In the genomic region with DNA sequence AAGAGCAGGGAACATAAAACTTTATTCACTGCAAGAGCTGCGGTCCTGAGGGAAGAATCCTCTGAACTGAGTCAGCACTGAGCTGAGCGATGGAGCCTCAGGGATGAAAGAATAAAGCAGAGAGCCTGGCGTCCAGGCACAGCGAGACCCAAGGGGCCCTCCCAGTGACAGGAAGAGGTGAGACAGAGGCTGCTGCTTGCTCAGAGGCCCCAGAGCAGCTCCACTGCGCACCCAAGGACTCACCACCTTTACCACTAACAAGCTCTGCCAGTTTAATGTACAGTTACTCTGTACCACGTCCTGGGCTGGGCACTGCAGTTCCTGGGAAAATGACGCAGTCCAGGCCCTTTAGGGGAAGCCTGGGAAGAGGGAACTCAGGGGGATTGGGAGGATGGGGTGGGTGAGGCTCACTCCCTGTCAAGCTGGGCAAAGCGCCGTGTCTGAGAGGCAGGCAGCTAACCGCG, we compare ENCODE assay signal across 14 cellular contexts. TPM values are rescaled to one million over a fixed set of nuclear protein-coding genes. Genes with fewer than 3 reads are reported as not detected.
A peak's percentile ranks its signal among the peaks of the same experiment; 100 is the strongest.
DNase-seq lines count a peak whose midpoint lies in the region; ATAC-seq and TF ChIP-seq lines count a peak whose summit lies in the region.
"Had no signal": no experiment of that assay in that cellular context is flagged by ENCODE, and none has a peak within 500 bp of the region (broad histone marks: within the 10 kb centered on the region; RNA-seq: fewer than 3 reads in every experiment).

No MANE protein-coding gene starts in this region.

- no peaks in the 10 kb centered on the region for H3K9me3 ChIP-seq in adipocyte (ENCODE audit: control insufficient read depth, low read length)
- H3K9me3 ChIP-seq in thyroid gland, result no peaks in the 10 kb centered on the region

- H3K9ac ChIP-seq in adipocyte (ENCODE audit: low read length), result no peak overlapping the region

- DNase-seq in GOT3 (lab: John Stamatoyannopoulos, UW) (peak; percentile 16), adipocyte (ENCODE audit: low read depth) (peak; percentile 76), foreskin keratinocyte (peak; percentile 72 to 87), stromal cell of bone marrow (ENCODE audit: low read depth) (peak; percentile 53), thyroid gland (no peak)
- DNase-seq: activated CD8-positive, alpha-beta memory T cell treated with anti-CD3 and anti-CD28 coated beads for 24 hours; activated naive CD4-positive, alpha-beta T cell treated with anti-CD3 and anti-CD28 coated beads, Interleukin-2, amount 10 ng/mL, durations not matched to agents 7 days and 5 days; effector CD4-positive, alpha-beta T cell; retina had no signal

- intact Hi-C loops in thyroid gland (cut with DNase I), result no loop called here

- peak; percentile 74 for ATAC-seq in foreskin keratinocyte
- ATAC-seq in HG02798 (IDR thresholded peaks at IDR 0.05; ENCODE audit: poor library complexity, unreplicated experiment), result no peak
- no peak for ATAC-seq in GM18873 (IDR thresholded peaks at IDR 0.05; ENCODE audit: low FRiP score, unreplicated experiment)
- ATAC-seq: HCT116, Panc1 had no signal

- 74 to 78% methylated on average over 10 to 11 of the region's 11 CpGs for WGBS in thyroid gland, 2 donors

- TF ChIP-seq CTCF in foreskin keratinocyte (conservative IDR thresholded peaks at IDR 0.05), result no peak
- no peak for TF ChIP-seq CTCF in thyroid gland (IDR thresholded peaks at IDR 0.05)

- H3K36me3 ChIP-seq in adipocyte (ENCODE audit: control insufficient read depth, insufficient read depth, low read length, severe bottlenecking), result no peaks in the 10 kb centered on the region
- no peaks in the 10 kb centered on the region for H3K36me3 ChIP-seq in thyroid gland

- peaks cover 15% of the 10 kb centered on the region for H3K27me3 ChIP-seq in adipocyte (replicated peaks; ENCODE audit: control insufficient read depth, insufficient read depth, low read length)
- no peaks in the 10 kb centered on the region for H3K27me3 ChIP-seq in foreskin keratinocyte
- H3K27me3 ChIP-seq in thyroid gland, result no peaks in the 10 kb centered on the region

- peaks cover 25% of the 10 kb centered on the region for H3K4me1 ChIP-seq in adipocyte (ENCODE audit: control insufficient read depth, insufficient read depth, low read length)
- H3K4me1 ChIP-seq in foreskin keratinocyte, result peaks cover 20% of the 10 kb centered on the region
- H3K4me1 ChIP-seq in thyroid gland, result peaks cover 0 to 17% of the 10 kb centered on the region in 2 donors

- H3K27ac ChIP-seq in foreskin keratinocyte (no peak overlapping the region), thyroid gland (no peak overlapping the region)

- no peak for TF ChIP-seq POLR2A in thyroid gland (IDR thresholded peaks at IDR 0.05)

- no peak overlapping the region for H3K4me3 ChIP-seq in adipocyte (ENCODE audit: low read length)
- H3K4me3 ChIP-seq in thyroid gland (replicated peaks in 1 of 3), result no peak overlapping the region

RNA-seq across cellular contexts. Expression of gene GFAP, which starts 5.6 kb away (rescaled TPM):
- total RNA-seq in foreskin keratinocyte, result 0.10 and 0.39 TPM in 2 replicates
- polyA plus RNA-seq in foreskin keratinocyte, result 0.13 and 0.17 TPM in 2 replicates
- total RNA-seq in thyroid gland, result 1 to 10 TPM in 2 of 4 donors, under 1 TPM in 1, not detected in 1; 0.33 to 2.3 (median 2.0) TPM

RNA-seq across cellular contexts. Expression of gene EFTUD2, which starts 10.5 kb away (rescaled TPM):
- total RNA-seq in foreskin keratinocyte (129 and 136 TPM in 2 replicates), thyroid gland (100 to 1,000 TPM in 1 of 4 donors, 10 to 100 TPM in 3; 49.2 to 110 (median 75.1) TPM)
- polyA plus RNA-seq in foreskin keratinocyte, result 76.6 and 87.6 TPM in 2 replicates

RNA-seq across cellular contexts. Expression of gene KIF18B, which starts 37.9 kb away (rescaled TPM):
- total RNA-seq in foreskin keratinocyte (17.0 and 23.2 TPM in 2 replicates), thyroid gland (under 1 TPM in 3 of 4 donors, not detected in 1; 0.11 to 0.50 (median 0.34) TPM)
- polyA plus RNA-seq in foreskin keratinocyte, result 8.7 and 12.6 TPM in 2 replicates

RNA-seq across cellular contexts. Expression of gene C1QL1, which starts 58.4 kb away (rescaled TPM):
- 0.17 and 0.18 TPM in 2 replicates for total RNA-seq in foreskin keratinocyte
- polyA plus RNA-seq in foreskin keratinocyte, result 0.26 and 0.36 TPM in 2 replicates
- under 1 TPM in 2 of 4 donors, not detected in 2; 0.59 to 0.75 TPM for total RNA-seq in thyroid gland
- total RNA-seq: mononuclear cell had no signal

Comparison
In these comparisons a context has a peak if more than half of its experiments do, and no peak if none do; other contexts are left out.
1. DNase-seq: peak in GOT3 (single experiment), adipocyte (single experiment), foreskin keratinocyte (2 of 2) and stromal cell of bone marrow (single experiment); none in thyroid gland (0 of 2).
2. RNA of gene KIF18B, which starts 37.9 kb away (total RNA-seq): 17.0 to 23.2 TPM in foreskin keratinocyte; 0.11 to 0.50 TPM in thyroid gland; every median in the first group is over 10 times any median in the second.